11 cellular contexts compared by ENCODE assay signal in genomic region chr20:23047738-23048214, GRCh38. TPM values are rescaled to one million over a fixed set of nuclear protein-coding genes. Genes with fewer than 3 reads are reported as not detected.
A peak's percentile ranks its signal among the peaks of the same experiment; 100 is the strongest.
DNase-seq lines count a peak whose midpoint lies in the region; ATAC-seq, FAIRE-seq and TF ChIP-seq lines count a peak whose summit lies in the region.
"Had no signal": no experiment of that assay in that cellular context is flagged by ENCODE, and none has a peak within 500 bp of the region (broad histone marks: within the 10 kb centered on the region; RNA-seq: fewer than 3 reads in every experiment).

No MANE protein-coding gene starts in this region.

- ATAC-seq in left lung = peak; percentile 4

- TF ChIP-seq CTCF in choroid plexus epithelial cell (conservative IDR thresholded peaks at IDR 0.05; ENCODE audit: low read depth, low read length) (no peak), left lung (IDR thresholded peaks at IDR 0.05) (no peak), MM.1S (IDR thresholded peaks at IDR 0.05; ENCODE audit: low read length) (no peak)

- H3F3A ChIP-seq in MM.1S (ENCODE audit: insufficient read depth, low read length) = no peaks in the 10 kb centered on the region

- no peak for FAIRE-seq in GM19239 (lab: Jason Lieb, UNC)

- H2AFZ ChIP-seq in MM.1S (ENCODE audit: low read length) = no peak overlapping the region

- H3K9me3 ChIP-seq in left lung = no peaks in the 10 kb centered on the region
- H3K9me3 ChIP-seq in subcutaneous abdominal adipose tissue (ENCODE audit: control insufficient read depth in 5 of 5, low read length in 5 of 5) = no peaks in the 10 kb centered on the region
- H3K9me3 ChIP-seq in MM.1S (replicated peaks; ENCODE audit: insufficient read depth, low read length) = no peaks in the 10 kb centered on the region

- no peaks in the 10 kb centered on the region for H4K20me1 ChIP-seq in MM.1S (ENCODE audit: insufficient read depth, low read length)

- H3K27ac ChIP-seq in left lung (peak overlapping the region; percentile 89 to 91), subcutaneous abdominal adipose tissue (ENCODE audit: low read depth, low read length) (no peak overlapping the region), MM.1S (ENCODE audit: low read length) (no peak overlapping the region)
- H3K27ac ChIP-seq: 22Rv1 had no signal

- H3K9me2 ChIP-seq in MM.1S (replicated peaks; ENCODE audit: insufficient read depth, low read length) = no peaks in the 10 kb centered on the region

- intact Hi-C loops in left lung (cut with DNase I) = loop anchor here in 1 of 2 donors (10.0 kb wide), 1 partner anchor 353 kb away; no protein-coding TSS in a partner anchor

- H3K36me3 ChIP-seq in left lung = peaks cover 0 to 9% of the 10 kb centered on the region in 2 donors
- H3K36me3 ChIP-seq in subcutaneous abdominal adipose tissue (ENCODE audit: control insufficient read depth in 5 of 5, insufficient read depth in 5 of 5, low read length in 5 of 5) = no peaks in the 10 kb centered on the region
- H3K36me3 ChIP-seq in MM.1S (replicated peaks; ENCODE audit: insufficient read depth, low read length) = no peaks in the 10 kb centered on the region

- H3K27me3 ChIP-seq in left lung = peaks cover 12 to 57% of the 10 kb centered on the region in 2 donors
- H3K27me3 ChIP-seq in subcutaneous abdominal adipose tissue (ENCODE audit: control insufficient read depth in 5 of 5, insufficient read depth in 4 of 5, low read length in 5 of 5) = peaks cover 14 to 38% (median 21%) of the 10 kb centered on the region in 5 donors
- H3K27me3 ChIP-seq in MM.1S (replicated peaks; ENCODE audit: insufficient read depth, low read length) = no peaks in the 10 kb centered on the region

- H3K4me3 ChIP-seq in choroid plexus epithelial cell (ENCODE audit: low read depth, low read length) (peak overlapping the region; percentile 61), left lung (peak overlapping the region; percentile 51 to 53), subcutaneous abdominal adipose tissue (ENCODE audit: low read depth in 1 of 5, low read length in 5 of 5) (peak overlapping the region; percentile 58 to 78 (median 72)), MM.1S (ENCODE audit: low read length) (no peak overlapping the region)

- no peak overlapping the region for H3K4me2 ChIP-seq in MM.1S (ENCODE audit: low read depth, low read length)

- DNase-seq in DMS 273 (lab: John Stamatoyannopoulos, UW; ENCODE audit: unreplicated experiment) (peak; percentile 33), DMS 273 treated with DMSO at 0.1 percent for 48 hours (lab: John Stamatoyannopoulos, UW) (no peak), choroid plexus epithelial cell (ENCODE audit: low read depth) (no peak), left lung (peak; percentile 61 to 89), MM.1S (no peak), GM19239 (ENCODE audit: insufficient read length, low spot score) (no peak)
- DNase-seq in stimulated activated CD4-positive, alpha-beta T cell treated with anti-CD3 and anti-CD28 coated beads, Interleukin-2, amount 100 ng/mL, for 48 hours = no peak

- H3K4me1 ChIP-seq in left lung (peaks cover 13 to 66% of the 10 kb centered on the region in 2 donors), subcutaneous abdominal adipose tissue (ENCODE audit: control insufficient read depth in 5 of 5, insufficient read depth in 5 of 5, low read length in 5 of 5) (peaks cover 0 to 58% (median 50%) of the 10 kb centered on the region in 5 donors), MM.1S (ENCODE audit: low read length) (no peaks in the 10 kb centered on the region)

- H3K79me2 ChIP-seq in MM.1S (ENCODE audit: low read length) = no peaks in the 10 kb centered on the region

- H3K9ac ChIP-seq in subcutaneous abdominal adipose tissue (ENCODE audit: low read length in 5 of 5) (peak overlapping the region in 2 of 5 donors; percentile 13 to 78), MM.1S (ENCODE audit: low read length) (no peak overlapping the region)

RNA-seq across cellular contexts. Expression of gene THBD, which starts 1.7 kb away (rescaled TPM):
- 10 to 100 TPM; 53.1 to 77.4 TPM for total RNA-seq in left lung
- total RNA-seq: activated CD8-positive, alpha-beta memory T cell treated with anti-CD3 and anti-CD28 coated beads for 36 hours had no signal

RNA-seq across cellular contexts. Expression of gene SSTR4, which starts 12.7 kb away (rescaled TPM):
- total RNA-seq in left lung = not detected
- total RNA-seq: activated CD8-positive, alpha-beta memory T cell treated with anti-CD3 and anti-CD28 coated beads for 36 hours; NCI-H460 had no signal

RNA-seq across cellular contexts. Expression of gene CD93, which starts 38.3 kb away (rescaled TPM):
- total RNA-seq in left lung = 100 to 1,000 TPM in 1 of 2 donors, 10 to 100 TPM in 1; 71.2 to 108 TPM
- total RNA-seq: NCI-H460 had no signal

Comparison
In these comparisons a context has a peak if more than half of its experiments do, and no peak if none do; other contexts are left out.
1. DNase-seq: peak in DMS 273 (single experiment) and left lung (2 of 2); none in DMS 273 treated with DMSO at 0.1 percent for 48 hours (single experiment), choroid plexus epithelial cell (single experiment), MM.1S (single experiment), stimulated activated CD4-positive, alpha-beta T cell treated with anti-CD3 and anti-CD28 coated beads, Interleukin-2, amount 100 ng/mL, for 48 hours (0 of 2) and GM19239 (single experiment).
2. H3K27ac ChIP-seq: peak in left lung (2 of 2); none in subcutaneous abdominal adipose tissue (single experiment) and MM.1S (single experiment).